Comparison of ENCODE assay signal across 9 cellular contexts in the genomic region with DNA sequence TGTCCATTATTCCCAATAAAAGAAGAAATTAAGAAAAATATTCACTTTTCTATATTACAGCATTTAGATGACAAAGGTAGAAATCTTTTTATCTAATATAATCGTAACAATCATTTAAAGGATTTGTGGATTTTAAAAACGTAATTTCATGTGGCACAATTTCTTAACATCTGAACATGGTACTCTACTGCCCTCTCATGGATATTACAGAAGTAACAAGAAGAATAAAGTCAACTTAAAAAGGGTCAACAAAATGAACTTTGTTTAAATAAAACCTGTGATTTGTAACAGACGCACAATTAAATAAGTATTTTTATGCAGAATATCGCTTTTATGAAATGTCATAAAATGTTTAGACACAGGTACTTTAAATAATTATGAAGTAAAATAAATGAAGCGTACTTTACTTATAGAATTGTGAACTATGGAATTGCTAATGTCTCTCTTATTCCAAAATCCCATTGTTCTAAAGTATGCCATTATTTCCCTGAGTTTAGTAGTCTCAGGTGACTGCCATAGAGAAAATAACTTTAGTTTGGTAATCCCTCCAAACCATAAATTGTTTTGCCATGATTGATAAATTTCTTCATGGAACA.
A peak's percentile ranks its signal among the peaks of the same experiment; 100 is the strongest.
DNase-seq lines count a peak whose midpoint lies in the region; ATAC-seq and TF ChIP-seq lines count a peak whose summit lies in the region.
"Had no signal": no experiment of that assay in that cellular context is flagged by ENCODE, and none has a peak within 500 bp of the region (broad histone marks: within the 10 kb centered on the region; RNA-seq: fewer than 3 reads in every experiment).

No MANE protein-coding gene starts in this region.

- DNase-seq in GM10266 (ENCODE audit: extremely low spot score) (peak; percentile 3), NCI-H2029 treated with DMSO at 0.1 percent for 48 hours (lab: John Stamatoyannopoulos, UW) (peak; percentile 38), MCF 10A (ENCODE audit: unreplicated experiment) (peak; percentile 56), medulla oblongata (ENCODE audit: extremely low spot score) (peak; percentile 60), ecto neural progenitor cell (ENCODE audit: low spot score) (no peak), NK-92 (lab: John Stamatoyannopoulos, UW; ENCODE audit: unreplicated experiment) (no peak)

- POLR2A ChIA-PET in MCF 10A (lab: Yijun Ruan, JAX): no interaction called here

- H3K4me1 Mint-ChIP-seq in MCF 10A (ENCODE audit: insufficient read depth, unreplicated experiment): peaks cover 17% of the 10 kb centered on the region

- intact Hi-C loops in MCF 10A (cut with micrococcal nuclease): loop anchor here (1.0 to 10.0 kb wide), 7 partner anchors 29 to 1893 kb away; no protein-coding TSS in a partner anchor

- H3K36me3 Mint-ChIP-seq in MCF 10A (ENCODE audit: insufficient read depth, unreplicated experiment): no peaks in the 10 kb centered on the region

- no peaks in the 10 kb centered on the region for H3K27me3 Mint-ChIP-seq in MCF 10A (ENCODE audit: insufficient read depth, unreplicated experiment)

- no peak overlapping the region for H3K27ac Mint-ChIP-seq in MCF 10A (ENCODE audit: low read depth, unreplicated experiment)
- H3K27ac Mint-ChIP-seq: T-helper 1 cell treated with Interleukin-12 subunit alpha and Interleukin-12 subunit beta and Interleukin-4 antibody, amounts not matched to agents 30 μg/mL and 1 μg/mL, for 36 hours had no signal

- ATAC-seq in GM19395 (IDR thresholded peaks at IDR 0.05; ENCODE audit: unreplicated experiment): no peak
- no peak for ATAC-seq in GM18861 (IDR thresholded peaks at IDR 0.05; ENCODE audit: unreplicated experiment)

- TF ChIP-seq CTCF in GM10266 (IDR thresholded peaks at IDR 0.05; ENCODE audit: control insufficient read depth, insufficient read depth, low read depth, missing control alignments): peak; percentile 49
- TF ChIP-seq CTCF in MCF 10A (IDR thresholded peaks at IDR 0.05; ENCODE audit: unreplicated experiment): peak; percentile 51

- CTCF ChIA-PET in MCF 10A (lab: Yijun Ruan, JAX): interaction anchor here (1.0 to 3.0 kb wide), 4 partner anchors 28 to 1606 kb away, joined by 4 to 33 read pairs (median 10); no protein-coding TSS in a partner anchor

- no peaks in the 10 kb centered on the region for H3K9me3 Mint-ChIP-seq in MCF 10A (ENCODE audit: unreplicated experiment)
- H3K9me3 Mint-ChIP-seq: T-helper 1 cell treated with Interleukin-12 subunit alpha and Interleukin-12 subunit beta and Interleukin-4 antibody, amounts not matched to agents 30 μg/mL and 1 μg/mL, for 36 hours had no signal

- no TSS peak for BruUV-seq in MCF 10A (replicated peaks; lab: Mats Ljungman, UMichigan)

- no peak overlapping the region for H3K4me3 Mint-ChIP-seq in MCF 10A (ENCODE audit: unreplicated experiment)
- H3K4me3 Mint-ChIP-seq: T-helper 1 cell treated with Interleukin-12 subunit alpha and Interleukin-12 subunit beta and Interleukin-4 antibody, amounts not matched to agents 30 μg/mL and 1 μg/mL, for 36 hours had no signal

Comparison
In these comparisons a context has a peak if more than half of its experiments do, and no peak if none do; other contexts are left out.
1. DNase-seq: peak in GM10266 (single experiment), NCI-H2029 treated with DMSO at 0.1 percent for 48 hours (single experiment), MCF 10A (single experiment) and medulla oblongata (single experiment); none in ecto neural progenitor cell (single experiment) and NK-92 (single experiment).